In the genomic region with DNA sequence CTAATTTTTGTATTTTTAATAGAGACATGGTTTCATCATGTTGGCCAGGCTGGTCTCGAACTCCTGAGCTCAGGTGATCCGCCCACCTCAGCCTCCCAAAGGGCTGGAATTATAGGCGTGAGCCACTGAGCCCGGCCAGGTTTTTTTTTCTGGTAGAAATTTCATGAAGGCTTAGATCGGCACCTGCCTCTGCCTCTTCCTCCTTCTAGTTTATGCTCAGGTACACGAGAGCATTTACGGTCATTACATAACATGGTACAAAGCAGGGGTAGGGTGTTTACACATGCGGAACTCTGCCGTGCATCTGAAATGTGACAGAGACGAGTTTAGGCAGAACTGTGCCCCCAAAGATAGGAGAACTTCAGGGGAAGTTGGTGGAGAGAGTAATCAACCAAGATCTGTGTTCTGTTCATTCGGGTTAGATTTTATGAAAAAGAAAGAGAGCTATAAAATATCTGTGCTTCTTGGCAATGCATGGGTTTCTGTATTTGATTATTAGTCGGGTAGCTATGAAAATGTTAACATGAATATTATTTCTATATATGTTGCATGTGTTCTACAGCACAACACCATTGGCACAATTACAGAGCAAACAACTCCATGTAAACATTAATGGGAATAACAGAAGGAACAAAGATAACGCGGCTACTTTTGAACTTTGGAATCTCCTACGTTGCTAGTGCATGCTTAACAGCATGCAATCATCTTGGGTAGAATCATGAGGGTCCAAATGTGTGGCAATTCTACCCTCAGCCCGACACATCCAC, we compare ENCODE assay signal across 1 cellular context.
TF ChIP-seq lines count a peak whose summit lies in the region.

No MANE protein-coding gene starts in this region.

TF ChIP-seq in HepG2, 621 proteins besides CTCF, POLR2A, EP300 and RAD21 (continued from another document and continues in another):
- TF ChIP-seq AKNA (CRISPR knock-in tag; IDR thresholded peaks at IDR 0.05; ENCODE audit: borderline replicate concordance) (no peak), MTF2 (CRISPR knock-in tag; IDR thresholded peaks at IDR 0.05; ENCODE audit: borderline replicate concordance) (0 out of 2 replicates have a peak, but pooled peaks have one; percentile 54), ZNF644 (CRISPR knock-in tag; IDR thresholded peaks at IDR 0.05; ENCODE audit: low read depth) (no peak), HNF4A (CRISPR knock-in tag; IDR thresholded peaks at IDR 0.05) (peak; percentile 80), ZXDC (CRISPR knock-in tag; IDR thresholded peaks at IDR 0.05) (no peak), HMG20B (CRISPR knock-in tag; conservative IDR thresholded peaks at IDR 0.05) (no peak), ZNF768 (CRISPR knock-in tag; IDR thresholded peaks at IDR 0.05) (no peak), SOX5 (CRISPR knock-in tag; IDR thresholded peaks at IDR 0.05; ENCODE audit: borderline replicate concordance) (peak; percentile 64; the same call in 1 of the 2 replicates), EZH2 (conservative IDR thresholded peaks at IDR 0.05; ENCODE audit: low read depth, low read length) (no peak), MED1 (CRISPR knock-in tag; IDR thresholded peaks at IDR 0.05) (no peak), ARID4A (CRISPR knock-in tag; IDR thresholded peaks at IDR 0.05; ENCODE audit: borderline replicate concordance) (peak; percentile 34; the same call in 1 of the 2 replicates), NCOA1 (CRISPR knock-in tag; IDR thresholded peaks at IDR 0.05) (no peak), ZNF703 (CRISPR knock-in tag; IDR thresholded peaks at IDR 0.05; ENCODE audit: borderline replicate concordance) (no peak), HMGXB3 (CRISPR knock-in tag; IDR thresholded peaks at IDR 0.05; ENCODE audit: borderline replicate concordance) (no peak), KDM5A (IDR thresholded peaks at IDR 0.05; ENCODE audit: borderline replicate concordance, low read length) (no peak), BHLHE40 (IDR thresholded peaks at IDR 0.05; ENCODE audit: low read length) (no peak), ARNT2 (CRISPR knock-in tag; IDR thresholded peaks at IDR 0.05; ENCODE audit: low read depth) (no peak), SETDB1 (CRISPR knock-in tag; IDR thresholded peaks at IDR 0.05; ENCODE audit: borderline replicate concordance) (0 out of 2 replicates have a peak, but pooled peaks have one; percentile 23), ZIK1 (CRISPR knock-in tag; IDR thresholded peaks at IDR 0.05; ENCODE audit: borderline replicate concordance, low read depth) (no peak), ZFAT (CRISPR knock-in tag; conservative IDR thresholded peaks at IDR 0.05) (no peak), NAIF1 (CRISPR knock-in tag; IDR thresholded peaks at IDR 0.05; ENCODE audit: borderline replicate concordance) (peak; percentile 78; the same call in 1 of the 2 replicates), BORCS8-MEF2B (CRISPR knock-in tag; IDR thresholded peaks at IDR 0.05) (no peak)
- TF ChIP-seq, protein P1, sequence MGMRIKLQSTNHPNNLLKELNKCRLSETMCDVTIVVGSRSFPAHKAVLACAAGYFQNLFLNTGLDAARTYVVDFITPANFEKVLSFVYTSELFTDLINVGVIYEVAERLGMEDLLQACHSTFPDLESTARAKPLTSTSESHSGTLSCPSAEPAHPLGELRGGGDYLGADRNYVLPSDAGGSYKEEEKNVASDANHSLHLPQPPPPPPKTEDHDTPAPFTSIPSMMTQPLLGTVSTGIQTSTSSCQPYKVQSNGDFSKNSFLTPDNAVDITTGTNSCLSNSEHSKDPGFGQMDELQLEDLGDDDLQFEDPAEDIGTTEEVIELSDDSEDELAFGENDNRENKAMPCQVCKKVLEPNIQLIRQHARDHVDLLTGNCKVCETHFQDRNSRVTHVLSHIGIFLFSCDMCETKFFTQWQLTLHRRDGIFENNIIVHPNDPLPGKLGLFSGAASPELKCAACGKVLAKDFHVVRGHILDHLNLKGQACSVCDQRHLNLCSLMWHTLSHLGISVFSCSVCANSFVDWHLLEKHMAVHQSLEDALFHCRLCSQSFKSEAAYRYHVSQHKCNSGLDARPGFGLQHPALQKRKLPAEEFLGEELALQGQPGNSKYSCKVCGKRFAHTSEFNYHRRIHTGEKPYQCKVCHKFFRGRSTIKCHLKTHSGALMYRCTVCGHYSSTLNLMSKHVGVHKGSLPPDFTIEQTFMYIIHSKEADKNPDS (CRISPR knock-in tag; IDR thresholded peaks at IDR 0.05), result peak; percentile 98
- TF ChIP-seq, protein P2, sequence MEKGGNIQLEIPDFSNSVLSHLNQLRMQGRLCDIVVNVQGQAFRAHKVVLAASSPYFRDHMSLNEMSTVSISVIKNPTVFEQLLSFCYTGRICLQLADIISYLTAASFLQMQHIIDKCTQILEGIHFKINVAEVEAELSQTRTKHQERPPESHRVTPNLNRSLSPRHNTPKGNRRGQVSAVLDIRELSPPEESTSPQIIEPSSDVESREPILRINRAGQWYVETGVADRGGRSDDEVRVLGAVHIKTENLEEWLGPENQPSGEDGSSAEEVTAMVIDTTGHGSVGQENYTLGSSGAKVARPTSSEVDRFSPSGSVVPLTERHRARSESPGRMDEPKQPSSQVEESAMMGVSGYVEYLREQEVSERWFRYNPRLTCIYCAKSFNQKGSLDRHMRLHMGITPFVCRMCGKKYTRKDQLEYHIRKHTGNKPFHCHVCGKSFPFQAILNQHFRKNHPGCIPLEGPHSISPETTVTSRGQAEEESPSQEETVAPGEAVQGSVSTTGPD (CRISPR knock-in tag; IDR thresholded peaks at IDR 0.05), result no peak
- TF ChIP-seq, protein P3, sequence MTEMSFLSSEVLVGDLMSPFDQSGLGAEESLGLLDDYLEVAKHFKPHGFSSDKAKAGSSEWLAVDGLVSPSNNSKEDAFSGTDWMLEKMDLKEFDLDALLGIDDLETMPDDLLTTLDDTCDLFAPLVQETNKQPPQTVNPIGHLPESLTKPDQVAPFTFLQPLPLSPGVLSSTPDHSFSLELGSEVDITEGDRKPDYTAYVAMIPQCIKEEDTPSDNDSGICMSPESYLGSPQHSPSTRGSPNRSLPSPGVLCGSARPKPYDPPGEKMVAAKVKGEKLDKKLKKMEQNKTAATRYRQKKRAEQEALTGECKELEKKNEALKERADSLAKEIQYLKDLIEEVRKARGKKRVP (CRISPR knock-in tag; IDR thresholded peaks at IDR 0.05), result peak in 1 of 2 experiments; percentile 44; a peak in 2 of 4 replicates
- TF ChIP-seq, protein P4, sequence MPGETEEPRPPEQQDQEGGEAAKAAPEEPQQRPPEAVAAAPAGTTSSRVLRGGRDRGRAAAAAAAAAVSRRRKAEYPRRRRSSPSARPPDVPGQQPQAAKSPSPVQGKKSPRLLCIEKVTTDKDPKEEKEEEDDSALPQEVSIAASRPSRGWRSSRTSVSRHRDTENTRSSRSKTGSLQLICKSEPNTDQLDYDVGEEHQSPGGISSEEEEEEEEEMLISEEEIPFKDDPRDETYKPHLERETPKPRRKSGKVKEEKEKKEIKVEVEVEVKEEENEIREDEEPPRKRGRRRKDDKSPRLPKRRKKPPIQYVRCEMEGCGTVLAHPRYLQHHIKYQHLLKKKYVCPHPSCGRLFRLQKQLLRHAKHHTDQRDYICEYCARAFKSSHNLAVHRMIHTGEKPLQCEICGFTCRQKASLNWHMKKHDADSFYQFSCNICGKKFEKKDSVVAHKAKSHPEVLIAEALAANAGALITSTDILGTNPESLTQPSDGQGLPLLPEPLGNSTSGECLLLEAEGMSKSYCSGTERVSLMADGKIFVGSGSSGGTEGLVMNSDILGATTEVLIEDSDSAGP (CRISPR knock-in tag; IDR thresholded peaks at IDR 0.05; ENCODE audit: borderline replicate concordance), result 0 out of 2 replicates have a peak, but pooled peaks have one; percentile 13
